In genomic region chrX:18098704-18099103, GRCh38 we compare ENCODE assay signal across 20 cellular contexts.
DNase-seq lines count a peak whose midpoint lies in the region; ATAC-seq and TF ChIP-seq lines count a peak whose summit lies in the region.
"Had no signal": no experiment of that assay in that cellular context is flagged by ENCODE, and none has a peak within 500 bp of the region (broad histone marks: within the 10 kb centered on the region; RNA-seq: fewer than 3 reads in every experiment).

No MANE protein-coding gene starts in this region.

- no peak overlapping the region for H3K4me3 Mint-ChIP-seq in stimulated activated naive CD8-positive, alpha-beta T cell treated with anti-CD3 and anti-CD28 coated beads, Interleukin-15, amount 100 ng/mL, for 72 hours
- H3K4me3 Mint-ChIP-seq: activated T-helper 17 cell treated with anti-CD3 and anti-CD28 coated beads, Interleukin-2, amount 50 U/mL, for 72 hours had no signal

- H3K9me3 Mint-ChIP-seq in stimulated activated naive CD8-positive, alpha-beta T cell treated with anti-CD3 and anti-CD28 coated beads, Interleukin-15, amount 100 ng/mL, for 72 hours: no peaks in the 10 kb centered on the region
- H3K9me3 Mint-ChIP-seq: activated T-helper 17 cell treated with anti-CD3 and anti-CD28 coated beads, Interleukin-2, amount 50 U/mL, for 72 hours had no signal

- no peaks in the 10 kb centered on the region for H3K9me3 ChIP-seq in HUES64 (ENCODE audit: insufficient read depth, low read depth, low read length)
- H3K9me3 ChIP-seq: SJSA1 had no signal

- no peaks in the 10 kb centered on the region for H3K36me3 ChIP-seq in HUES64 (ENCODE audit: insufficient read depth, low read length)
- H3K36me3 ChIP-seq: SJSA1 had no signal

- H3K9ac ChIP-seq in HUES64 (ENCODE audit: low read depth, low read length): no peak overlapping the region
- H3K9ac ChIP-seq: KMS-11, parathyroid adenoma had no signal

- DNase-seq in foreskin keratinocyte (no peak), islet precursor cell (peak; percentile 66), putamen (ENCODE audit: low spot score) (peak; percentile 0), NAMALWA (ENCODE audit: low spot score) (no peak), GF-D8 (lab: John Stamatoyannopoulos, UW) (no peak)
- no peak for DNase-seq in stimulated activated naive CD8-positive, alpha-beta T cell treated with anti-CD3 and anti-CD28 coated beads, Interleukin-15, amount 100 ng/mL, for 72 hours
- DNase-seq: activated CD4-positive, CD25-positive, alpha-beta regulatory T cell treated with anti-CD3 and anti-CD28 coated beads, Interleukin-2, amount 50 U/mL, for 72 hours; effector CD8-positive, alpha-beta T cell; glutamatergic neuron; NCI-H526 treated with DMSO at 0.1 percent for 48 hours; stimulated activated CD4-positive, alpha-beta T cell treated with anti-CD3 and anti-CD28 coated beads, Interleukin-4, amount 100 ng/mL, for 24 hours; T-helper 2 cell had no signal

- TF ChIP-seq CTCF in foreskin keratinocyte (conservative IDR thresholded peaks at IDR 0.05): no peak

- peak overlapping the region; percentile 32; the same call in 1 of the 2 replicates for H3K4me3 ChIP-seq in HUES64 (ENCODE audit: low read length)
- H3K4me3 ChIP-seq: SJSA1, skin epidermis had no signal

- no peaks in the 10 kb centered on the region for H3K4me1 Mint-ChIP-seq in stimulated activated naive CD8-positive, alpha-beta T cell treated with anti-CD3 and anti-CD28 coated beads, Interleukin-15, amount 100 ng/mL, for 72 hours
- H3K4me1 Mint-ChIP-seq: activated T-helper 17 cell treated with anti-CD3 and anti-CD28 coated beads, Interleukin-2, amount 50 U/mL, for 72 hours had no signal

- H3K27me3 ChIP-seq in HUES64 (ENCODE audit: insufficient read depth, low read length) (no peaks in the 10 kb centered on the region), foreskin keratinocyte (no peaks in the 10 kb centered on the region)
- H3K27me3 ChIP-seq: SJSA1 had no signal

- H3K27ac Mint-ChIP-seq in stimulated activated naive CD8-positive, alpha-beta T cell treated with anti-CD3 and anti-CD28 coated beads, Interleukin-15, amount 100 ng/mL, for 72 hours: no peak overlapping the region
- H3K27ac Mint-ChIP-seq: activated T-helper 17 cell treated with anti-CD3 and anti-CD28 coated beads, Interleukin-2, amount 50 U/mL, for 72 hours had no signal

- H3K27me3 Mint-ChIP-seq in stimulated activated naive CD8-positive, alpha-beta T cell treated with anti-CD3 and anti-CD28 coated beads, Interleukin-15, amount 100 ng/mL, for 72 hours: peaks cover 32% of the 10 kb centered on the region

- H3K4me1 ChIP-seq in HUES64 (ENCODE audit: insufficient read depth, low read length): peaks cover 15% of the 10 kb centered on the region
- H3K4me1 ChIP-seq in foreskin keratinocyte: peaks cover 8% of the 10 kb centered on the region
- H3K4me1 ChIP-seq: parathyroid adenoma, SJSA1 had no signal

- H3K27ac ChIP-seq in HUES64 (ENCODE audit: low read depth, low read length) (no peak overlapping the region), foreskin keratinocyte (no peak overlapping the region)
- H3K27ac ChIP-seq: KMS-11, parathyroid adenoma, SJSA1, skin epidermis had no signal

- ATAC-seq in foreskin keratinocyte: peak; percentile 24
- ATAC-seq in stimulated activated naive CD8-positive, alpha-beta T cell treated with anti-CD3 and anti-CD28 coated beads, Interleukin-15, amount 100 ng/mL, for 72 hours: no peak
- no peak for ATAC-seq in GM21526 (IDR thresholded peaks at IDR 0.05; ENCODE audit: low FRiP score, unreplicated experiment)
- ATAC-seq: activated T-helper 17 cell treated with anti-CD3 and anti-CD28 coated beads, Interleukin-2, amount 50 U/mL, for 72 hours; HCT116 had no signal

- WGBS in HUES64: 8% methylated on average over 15 of the region's 15 CpGs

Comparison
In these comparisons a context has a peak if more than half of its experiments do, and no peak if none do; other contexts are left out.
1. DNase-seq: peak in islet precursor cell (single experiment) and putamen (single experiment); none in foreskin keratinocyte (0 of 2), stimulated activated naive CD8-positive, alpha-beta T cell treated with anti-CD3 and anti-CD28 coated beads, Interleukin-15, amount 100 ng/mL, for 72 hours (0 of 2), NAMALWA (single experiment) and GF-D8 (single experiment).